26 cellular contexts compared by ENCODE assay signal in genomic region chr2:188278388-188279092, GRCh38. TPM values are rescaled to one million over a fixed set of nuclear protein-coding genes. Genes with fewer than 3 reads are reported as not detected.
DNase-seq lines count a peak whose midpoint lies in the region; ATAC-seq and TF ChIP-seq lines count a peak whose summit lies in the region.
"Had no signal": no experiment of that assay in that cellular context is flagged by ENCODE, and none has a peak within 500 bp of the region (broad histone marks: within the 10 kb centered on the region; RNA-seq: fewer than 3 reads in every experiment).

No MANE protein-coding gene starts in this region.

- peak overlapping the region; percentile 73; the same call in 1 of the 2 replicates for H3K9ac ChIP-seq in iPS-20b (ENCODE audit: low read depth, low read length)
- H3K9ac ChIP-seq in skeletal muscle satellite cell (ENCODE audit: low read depth, low read length), result no peak overlapping the region
- H3K9ac ChIP-seq: KMS-11 had no signal

- H3K4me1 Mint-ChIP-seq in HFFc6 (ENCODE audit: low read depth), result peaks cover 8% of the 10 kb centered on the region
- H3K4me1 Mint-ChIP-seq: activated naive CD4-positive, alpha-beta T cell treated with anti-CD3 and anti-CD28 coated beads, Interleukin-2, amount 50 U/mL, for 24 hours; naive thymus-derived CD8-positive, alpha-beta T cell; T-cell had no signal

- H3K9me3 Mint-ChIP-seq in HFFc6, result peaks cover 5% of the 10 kb centered on the region; the same call in 1 of the 2 replicates
- H3K9me3 Mint-ChIP-seq: activated naive CD4-positive, alpha-beta T cell treated with anti-CD3 and anti-CD28 coated beads, Interleukin-2, amount 50 U/mL, for 24 hours had no signal

- H3K27ac Mint-ChIP-seq in HFFc6, result no peak overlapping the region
- H3K27ac Mint-ChIP-seq: activated naive CD4-positive, alpha-beta T cell treated with anti-CD3 and anti-CD28 coated beads, Interleukin-2, amount 50 U/mL, for 24 hours; naive thymus-derived CD8-positive, alpha-beta T cell; T-cell had no signal

- no peaks in the 10 kb centered on the region for H3K27me3 Mint-ChIP-seq in HFFc6 (ENCODE audit: insufficient read depth)
- H3K27me3 Mint-ChIP-seq: activated naive CD4-positive, alpha-beta T cell treated with anti-CD3 and anti-CD28 coated beads, Interleukin-2, amount 50 U/mL, for 24 hours; naive thymus-derived CD8-positive, alpha-beta T cell; T-cell had no signal

- DNase-seq in HFFc6 (no peak), coronary artery (ENCODE audit: low spot score) (no peak), hypothalamus (lab: John Stamatoyannopoulos, UW) (no peak), DMS79 (lab: John Stamatoyannopoulos, UW) (no peak), SIG-M5 (lab: John Stamatoyannopoulos, UW) (no peak)
- DNase-seq: activated CD4-positive, alpha-beta T cell treated with anti-CD3 and anti-CD28 coated beads for 4 hours; AML-193; aorta; heart right ventricle; naive thymus-derived CD8-positive, alpha-beta T cell; NCI-H1694; NCI-H2171 treated with DMSO at 0.1 percent for 48 hours; NCI-H82; OCI-M1; posterior cingulate gyrus; SHP77; stimulated activated CD4-positive, alpha-beta T cell treated with anti-CD3 and anti-CD28 coated beads, Interleukin-2, amount 100 ng/mL, for 24 hours; stimulated activated naive CD4-positive, alpha-beta T cell treated with Interleukin-2 at 50 U/mL for 16 hours; T-cell; thyroid gland had no signal

- TF ChIP-seq CTCF in HFFc6 (IDR thresholded peaks at IDR 0.05), result no peak
- no peak for TF ChIP-seq CTCF in coronary artery (IDR thresholded peaks at IDR 0.05)

- no peaks in the 10 kb centered on the region for H3K36me3 ChIP-seq in iPS-20b (ENCODE audit: insufficient read depth, low read depth, low read length)
- no peaks in the 10 kb centered on the region for H3K36me3 ChIP-seq in skeletal muscle satellite cell (ENCODE audit: insufficient read depth, low read length)
- H3K36me3 ChIP-seq: heart right ventricle, thyroid gland had no signal

- H3K36me3 Mint-ChIP-seq in HFFc6 (ENCODE audit: low read depth), result peaks cover 13% of the 10 kb centered on the region; the same call in 1 of the 2 replicates
- H3K36me3 Mint-ChIP-seq: activated naive CD4-positive, alpha-beta T cell treated with anti-CD3 and anti-CD28 coated beads, Interleukin-2, amount 50 U/mL, for 24 hours; naive thymus-derived CD8-positive, alpha-beta T cell; T-cell had no signal

- H3K9me3 ChIP-seq in iPS-20b (ENCODE audit: insufficient read depth, low read depth, low read length) (no peaks in the 10 kb centered on the region), skeletal muscle satellite cell (replicated peaks; ENCODE audit: low read length) (no peaks in the 10 kb centered on the region)
- H3K9me3 ChIP-seq: thyroid gland had no signal

- peak overlapping the region; percentile 7 for H3K4me2 ChIP-seq in skeletal muscle satellite cell (ENCODE audit: low read length)
- H3K4me2 ChIP-seq: KMS-11 had no signal

- H3K4me3 Mint-ChIP-seq in HFFc6, result peak overlapping the region; percentile 71
- H3K4me3 Mint-ChIP-seq: activated naive CD4-positive, alpha-beta T cell treated with anti-CD3 and anti-CD28 coated beads, Interleukin-2, amount 50 U/mL, for 24 hours; naive thymus-derived CD8-positive, alpha-beta T cell; T-cell had no signal

- peaks cover 40% of the 10 kb centered on the region for H3K4me1 ChIP-seq in iPS-20b (ENCODE audit: insufficient read depth, low read length)
- H3K4me1 ChIP-seq in skeletal muscle satellite cell (ENCODE audit: control insufficient read depth, insufficient read depth, low read length), result no peaks in the 10 kb centered on the region
- H3K4me1 ChIP-seq: heart right ventricle, thyroid gland had no signal

- H3K27me3 ChIP-seq in iPS-20b (ENCODE audit: insufficient read depth, low read length) (no peaks in the 10 kb centered on the region), skeletal muscle satellite cell (ENCODE audit: control insufficient read depth, insufficient read depth, low read length) (no peaks in the 10 kb centered on the region)
- H3K27me3 ChIP-seq: heart right ventricle, thyroid gland had no signal

- no peak for ATAC-seq in HG03439 (IDR thresholded peaks at IDR 0.05; ENCODE audit: unreplicated experiment)
- ATAC-seq: HCT116; heart right ventricle; naive thymus-derived CD8-positive, alpha-beta T cell; T-cell had no signal

- H3K27ac ChIP-seq in coronary artery, result no peak overlapping the region
- peak overlapping the region; percentile 46 for H3K27ac ChIP-seq in iPS-20b (ENCODE audit: low read length)
- H3K27ac ChIP-seq: heart right ventricle, KMS-11, thyroid gland had no signal

- H3K4me3 ChIP-seq in coronary artery (peak overlapping the region; percentile 44), iPS-20b (ENCODE audit: low read length) (peak overlapping the region; percentile 54), skeletal muscle satellite cell (ENCODE audit: low read length) (no peak overlapping the region)
- H3K4me3 ChIP-seq: heart right ventricle, thyroid gland had no signal

RNA-seq across cellular contexts. Expression of gene GULP1, which starts 13.1 kb away (rescaled TPM):
- 10 to 100 TPM; 33.3 to 76.1 (median 63.9) TPM for total RNA-seq in HFFc6 (2021; fragmentation: NEBNext Ultra II Directional; extraction: Animal tissue kit (Norgen Biotek cat#: 25700))
- total RNA-seq in skeletal muscle satellite cell (2012; rRNA removed), result 21.0 and 21.4 TPM in 2 replicates
- total RNA-seq: naive thymus-derived CD8-positive, alpha-beta T cell had no signal
